ENCODE assay signal across 17 cellular contexts in genomic region chr2:46366675-46367067, GRCh38.
"Had no signal": no experiment of that assay in that cellular context is flagged by ENCODE, and none has a peak within 500 bp of the region (broad histone marks: within the 10 kb centered on the region; RNA-seq: fewer than 3 reads in every experiment).

No MANE protein-coding gene starts in this region.

- ATAC-seq: T-helper 17 cell had no signal

- H3K9me3 ChIP-seq: heart left ventricle, ovary, suprapubic skin had no signal

- H3K27ac ChIP-seq: ovary, skin epidermis, suprapubic skin had no signal

- DNase-seq: activated CD4-positive, alpha-beta memory T cell treated with anti-CD3 and anti-CD28 coated beads, Interleukin-2, amount 10 ng/mL, durations not matched to agents 7 days and 5 days; activated CD4-positive, alpha-beta T cell treated with anti-CD3 and anti-CD28 coated beads for 4 hours; activated gamma-delta T cell; activated T-cell treated with anti-CD3 and anti-CD28 coated beads, Interleukin-2, amount 50 U/mL, for 24 hours; amniotic stem cell; central memory CD4-positive, alpha-beta T cell; cortex of kidney; effector memory CD4-positive, alpha-beta T cell; foreskin melanocyte; heart left ventricle; islet precursor cell; ovary; stimulated activated CD4-positive, alpha-beta T cell treated with anti-CD3 and anti-CD28 coated beads, Interleukin-4, amount 100 ng/mL, for 24 hours; stimulated activated naive CD4-positive, alpha-beta T cell treated with Interleukin-2 at 50 U/mL for 16 hours; T-helper 17 cell had no signal

- H3K36me3 ChIP-seq: ovary had no signal

- H3K4me3 ChIP-seq: heart left ventricle, ovary, skin epidermis, suprapubic skin had no signal

- H3K27me3 ChIP-seq: heart left ventricle, ovary, suprapubic skin had no signal
